27 cellular contexts compared by ENCODE assay signal in the genomic region with DNA sequence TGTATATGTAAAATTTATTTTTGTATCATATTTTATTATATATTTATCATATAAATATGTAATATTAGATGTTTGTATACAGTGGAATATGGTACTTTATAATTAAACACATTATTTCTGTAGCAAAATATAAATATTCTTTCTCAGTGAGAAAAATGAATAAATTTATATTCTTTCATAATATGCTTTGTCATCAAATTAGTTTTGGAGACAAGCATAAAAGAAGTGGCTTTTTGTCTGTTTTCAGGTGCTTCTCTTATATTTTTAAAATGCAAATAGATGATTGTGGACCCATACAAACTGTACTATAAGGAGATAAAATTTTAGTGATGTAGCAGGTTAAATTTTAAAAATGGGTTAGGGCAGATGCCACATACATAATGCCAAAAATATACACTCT.
"Had no signal": no experiment of that assay in that cellular context is flagged by ENCODE, and none has a peak within 500 bp of the region (broad histone marks: within the 10 kb centered on the region; RNA-seq: fewer than 3 reads in every experiment).

No MANE protein-coding gene starts in this region.

- H3K36me3 ChIP-seq: left ventricle myocardium inferior, neural progenitor cell, neutrophil, right atrium auricular region, suprapubic skin, thoracic aorta, tibial artery, upper lobe of right lung had no signal

- H3K4me1 ChIP-seq: left ventricle myocardium inferior, neural progenitor cell, parathyroid adenoma, psoas muscle, right atrium auricular region, suprapubic skin, tibial artery, upper lobe of right lung had no signal

- ATAC-seq: natural killer cell; psoas muscle; sciatic nerve; stimulated activated naive B cell treated with anti-CD40 and anti-IgM and Interleukin-4, amounts not matched to agents 10 μg/mL and 1 μg/mL and 100 μg/mL, for 72 hours; upper lobe of right lung had no signal

- H3K9ac ChIP-seq: neural progenitor cell, parathyroid adenoma had no signal

- DNase-seq: hypothalamus; immature natural killer cell; left ventricle myocardium inferior; mesendoderm; naive B cell; natural killer cell; nephron progenitor cell; occipital lobe; psoas muscle; stimulated activated CD4-positive, alpha-beta T cell treated with anti-CD3 and anti-CD28 coated beads, Interleukin-12 subunit alpha, Interleukin-12 subunit beta, amount 100 ng/mL, for 4 hours; stimulated activated CD4-positive, alpha-beta T cell treated with anti-CD3 and anti-CD28 coated beads, Interleukin-15, amount 100 ng/mL, for 24 hours; stimulated activated CD4-positive, alpha-beta T cell treated with anti-CD3 and anti-CD28 coated beads, Interleukin-2, amount 100 ng/mL, for 24 hours; stimulated activated CD4-positive, alpha-beta T cell treated with anti-CD3 and anti-CD28 coated beads, Interleukin-4, amount 100 ng/mL, for 1 hour; stimulated activated naive B cell treated with anti-CD40 and anti-IgM and Interleukin-4, amounts not matched to agents 10 μg/mL and 1 μg/mL and 100 μg/mL, for 72 hours; tibial artery; trophoblast cell; upper lobe of right lung had no signal

- H3K79me2 ChIP-seq: parathyroid adenoma had no signal

- H3K4me2 ChIP-seq: neural progenitor cell had no signal

- FAIRE-seq: urothelium cell line had no signal

- H3K9me3 ChIP-seq: neutrophil had no signal

- H2AFZ ChIP-seq: neural progenitor cell, parathyroid adenoma had no signal

- H3K27me3 ChIP-seq: neural progenitor cell, neutrophil, right atrium auricular region, suprapubic skin, tibial artery, upper lobe of right lung had no signal

- H3K4me3 ChIP-seq: left ventricle myocardium inferior, lung, neural progenitor cell, psoas muscle, right atrium auricular region, skin epidermis, suprapubic skin, thoracic aorta, tibial artery, upper lobe of right lung had no signal

- H3K27ac ChIP-seq: left ventricle myocardium inferior, neural progenitor cell, neutrophil, parathyroid adenoma, psoas muscle, right atrium auricular region, skin epidermis, suprapubic skin, thoracic aorta, tibial artery, upper lobe of right lung had no signal
